Comparison of ENCODE assay signal across 23 cellular contexts in genomic region chr1:14983277-14983676, GRCh38.
DNase-seq lines count a peak whose midpoint lies in the region; TF ChIP-seq lines count a peak whose summit lies in the region.
"Had no signal": no experiment of that assay in that cellular context is flagged by ENCODE, and none has a peak within 500 bp of the region (broad histone marks: within the 10 kb centered on the region; RNA-seq: fewer than 3 reads in every experiment).

No MANE protein-coding gene starts in this region.

- CTCF ChIA-PET in GM10248 (lab: Yijun Ruan, JAX), result no interaction called here

- no peak overlapping the region for H3K27ac ChIP-seq in colonic mucosa
- H3K27ac ChIP-seq: gastrocnemius medialis, SK-N-MC had no signal

- intact Hi-C loops in activated CD4-positive, alpha-beta T cell treated with anti-CD3 and anti-CD28 coated beads, Interleukin-2, amount 10 ng/mL, durations not matched to agents 24 days and 14 days (cut with micrococcal nuclease), result loop anchor here (2.0 kb wide), 1 partner anchor 38 kb away; no protein-coding TSS in a partner anchor
- intact Hi-C loops in colonic mucosa (cut with DNase I), result no loop called here

- H3K9me3 ChIP-seq in colonic mucosa, result no peaks in the 10 kb centered on the region
- H3K9me3 ChIP-seq: gastrocnemius medialis, spleen had no signal

- POLR2A ChIA-PET in GM10248 (lab: Yijun Ruan, JAX), result no interaction called here

- H3K27me3 Mint-ChIP-seq in progenitor cell of endocrine pancreas, result no peaks in the 10 kb centered on the region
- H3K27me3 Mint-ChIP-seq in activated CD4-positive, alpha-beta T cell treated with anti-CD3 and anti-CD28 coated beads, Interleukin-2, amount 10 ng/mL, durations not matched to agents 24 days and 14 days, result no peaks in the 10 kb centered on the region
- H3K27me3 Mint-ChIP-seq: memory B cell had no signal

- H3K36me3 Mint-ChIP-seq in progenitor cell of endocrine pancreas (ENCODE audit: insufficient read depth), result no peaks in the 10 kb centered on the region
- no peaks in the 10 kb centered on the region for H3K36me3 Mint-ChIP-seq in activated CD4-positive, alpha-beta T cell treated with anti-CD3 and anti-CD28 coated beads, Interleukin-2, amount 10 ng/mL, durations not matched to agents 24 days and 14 days (ENCODE audit: low read depth)
- H3K36me3 Mint-ChIP-seq: memory B cell had no signal

- TF ChIP-seq CTCF in NB4 (IDR thresholded peaks at IDR 0.05; ENCODE audit: low read depth, low read length), result peak; percentile 11
- peak; percentile 15 for TF ChIP-seq CTCF in epithelial cell of proximal tubule (conservative IDR thresholded peaks at IDR 0.05; ENCODE audit: low read depth, low read length)
- TF ChIP-seq CTCF in GM10248 (IDR thresholded peaks at IDR 0.05; ENCODE audit: control extremely low read depth, extremely low read depth, low read depth, missing control alignments), result no peak
- TF ChIP-seq CTCF in progenitor cell of endocrine pancreas (IDR thresholded peaks at IDR 0.05; ENCODE audit: unreplicated experiment), result no peak
- no peak for TF ChIP-seq CTCF in colonic mucosa (IDR thresholded peaks at IDR 0.05)

- H3K4me1 ChIP-seq in colonic mucosa, result no peaks in the 10 kb centered on the region
- H3K4me1 ChIP-seq: gastrocnemius medialis had no signal

- no peaks in the 10 kb centered on the region for H3K36me3 ChIP-seq in colonic mucosa
- H3K36me3 ChIP-seq: gastrocnemius medialis, spleen had no signal

- H3K27ac Mint-ChIP-seq in progenitor cell of endocrine pancreas, result no peak overlapping the region
- H3K27ac Mint-ChIP-seq in activated CD4-positive, alpha-beta T cell treated with anti-CD3 and anti-CD28 coated beads, Interleukin-2, amount 10 ng/mL, durations not matched to agents 24 days and 14 days, result no peak overlapping the region
- H3K27ac Mint-ChIP-seq: memory B cell; T-helper 2 cell treated with Interferon-gamma antibody and Interleukin-4, amounts not matched to agents 5 μg/mL and 100 μg/mL, for 36 hours had no signal

- H3K4me1 Mint-ChIP-seq in progenitor cell of endocrine pancreas (ENCODE audit: low read depth), result peaks cover 2% of the 10 kb centered on the region
- H3K4me1 Mint-ChIP-seq in activated CD4-positive, alpha-beta T cell treated with anti-CD3 and anti-CD28 coated beads, Interleukin-2, amount 10 ng/mL, durations not matched to agents 24 days and 14 days, result peaks cover 5% of the 10 kb centered on the region
- H3K4me1 Mint-ChIP-seq: memory B cell had no signal

- no peaks in the 10 kb centered on the region for H3K27me3 ChIP-seq in colonic mucosa
- H3K27me3 ChIP-seq: dorsolateral prefrontal cortex, gastrocnemius medialis, spleen had no signal

- H3K4me3 Mint-ChIP-seq in progenitor cell of endocrine pancreas (ENCODE audit: low read depth), result no peak overlapping the region
- H3K4me3 Mint-ChIP-seq in activated CD4-positive, alpha-beta T cell treated with anti-CD3 and anti-CD28 coated beads, Interleukin-2, amount 10 ng/mL, durations not matched to agents 24 days and 14 days, result no peak overlapping the region
- H3K4me3 Mint-ChIP-seq: memory B cell; T-helper 2 cell treated with Interferon-gamma antibody and Interleukin-4, amounts not matched to agents 5 μg/mL and 100 μg/mL, for 36 hours had no signal

- no peak for TF ChIP-seq POLR2A in NB4 (IDR thresholded peaks at IDR 0.05; ENCODE audit: extremely low read depth, insufficient read length)

- H3K9ac ChIP-seq in colonic mucosa (ENCODE audit: low read depth in 2 of 2, low read length in 2 of 2), result no peak overlapping the region

- H3K4me3 ChIP-seq in NB4 (ENCODE audit: low read depth, low read length), result no peak overlapping the region
- H3K4me3 ChIP-seq in epithelial cell of proximal tubule (ENCODE audit: low read depth, low read length), result no peak overlapping the region
- no peak overlapping the region for H3K4me3 ChIP-seq in colonic mucosa
- H3K4me3 ChIP-seq: dorsolateral prefrontal cortex, gastrocnemius medialis, SK-N-MC, spleen had no signal

- H3K9me3 Mint-ChIP-seq in progenitor cell of endocrine pancreas (ENCODE audit: low read depth), result no peaks in the 10 kb centered on the region
- no peaks in the 10 kb centered on the region for H3K9me3 Mint-ChIP-seq in activated CD4-positive, alpha-beta T cell treated with anti-CD3 and anti-CD28 coated beads, Interleukin-2, amount 10 ng/mL, durations not matched to agents 24 days and 14 days
- H3K9me3 Mint-ChIP-seq: memory B cell; T-helper 2 cell treated with Interferon-gamma antibody and Interleukin-4, amounts not matched to agents 5 μg/mL and 100 μg/mL, for 36 hours had no signal

- DNase-seq in stimulated activated CD4-positive, alpha-beta T cell treated with anti-CD3 and anti-CD28 coated beads, Interleukin-15, amount 100 ng/mL, for 24 hours, result peak; percentile 5
- no peak for DNase-seq in stimulated activated CD4-positive, alpha-beta T cell treated with anti-CD3 and anti-CD28 coated beads, Interleukin-1b, Interleukin-23, amount 100 ng/mL, for 48 hours
- DNase-seq in NB4 (ENCODE audit: low read depth) (peak; percentile 11), epithelial cell of proximal tubule (ENCODE audit: low read depth) (no peak), GM10248 (ENCODE audit: extremely low spot score) (no peak), progenitor cell of endocrine pancreas (ENCODE audit: low spot score, unreplicated experiment) (no peak), colonic mucosa (no peak)
- DNase-seq in activated CD4-positive, alpha-beta T cell treated with anti-CD3 and anti-CD28 coated beads, Interleukin-2, amount 10 ng/mL, durations not matched to agents 24 days and 14 days, result no peak
- DNase-seq: activated CD4-positive, CD25-positive, alpha-beta regulatory T cell; activated effector memory CD4-positive, alpha-beta T cell treated with Interleukin-2 at 50 U/mL for 16 hours; amniotic stem cell; dorsolateral prefrontal cortex; erythroblast; gastrocnemius medialis; kidney glomerular epithelial cell; NCI-H146; NCI-H2171 treated with DMSO at 0.1 percent for 48 hours; NCI-H774; spleen; substantia nigra had no signal

Comparison
In these comparisons a context has a peak if more than half of its experiments do, and no peak if none do; other contexts are left out.
1. DNase-seq: peak in stimulated activated CD4-positive, alpha-beta T cell treated with anti-CD3 and anti-CD28 coated beads, Interleukin-15, amount 100 ng/mL, for 24 hours (single experiment) and NB4 (single experiment); none in stimulated activated CD4-positive, alpha-beta T cell treated with anti-CD3 and anti-CD28 coated beads, Interleukin-1b, Interleukin-23, amount 100 ng/mL, for 48 hours (single experiment), epithelial cell of proximal tubule (single experiment), GM10248 (single experiment), progenitor cell of endocrine pancreas (single experiment), activated CD4-positive, alpha-beta T cell treated with anti-CD3 and anti-CD28 coated beads, Interleukin-2, amount 10 ng/mL, durations not matched to agents 24 days and 14 days (single experiment) and colonic mucosa (single experiment).
2. CTCF ChIP-seq: peak in NB4 (single experiment) and epithelial cell of proximal tubule (single experiment); none in GM10248 (single experiment), progenitor cell of endocrine pancreas (single experiment) and colonic mucosa (single experiment).